In the genomic region with DNA sequence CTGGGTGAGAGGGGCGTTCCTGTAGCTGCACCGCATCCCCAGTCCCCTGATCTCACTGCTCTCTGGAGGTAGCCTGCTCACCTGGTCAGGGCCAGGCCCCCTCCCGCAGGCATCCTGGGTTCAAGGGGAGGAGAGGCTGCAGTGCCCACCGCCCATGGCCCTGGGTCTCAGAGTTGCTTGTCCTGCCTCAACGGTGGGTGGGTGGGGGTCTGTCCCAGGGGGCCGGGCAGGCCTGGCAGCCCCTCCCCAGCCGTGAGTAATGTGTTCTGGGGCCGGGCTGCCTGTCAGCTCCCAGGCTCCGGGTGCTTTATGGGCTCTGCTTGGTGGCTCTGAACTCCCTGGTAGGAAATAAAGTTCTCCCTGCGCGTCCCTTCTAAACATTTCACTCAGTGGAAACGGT, we compare ENCODE assay signal across 17 cellular contexts.
A peak's percentile ranks its signal among the peaks of the same experiment; 100 is the strongest.
DNase-seq lines count a peak whose midpoint lies in the region; ATAC-seq, FAIRE-seq and TF ChIP-seq lines count a peak whose summit lies in the region.
"Had no signal": no experiment of that assay in that cellular context is flagged by ENCODE, and none has a peak within 500 bp of the region (broad histone marks: within the 10 kb centered on the region; RNA-seq: fewer than 3 reads in every experiment).

No MANE protein-coding gene starts in this region.

- no TSS peak for BruUV-seq in A673 (replicated peaks; lab: Mats Ljungman, UMichigan)

- POLR2A ChIA-PET in A673 (lab: Charles Lee; ENCODE audit: low non-redundant PET): no interaction called here

- peaks cover 45% of the 10 kb centered on the region for H3K4me1 ChIP-seq in cardiac muscle cell (ENCODE audit: low read depth)
- H3K4me1 ChIP-seq in left lung: peaks cover 9 to 70% of the 10 kb centered on the region in 2 donors
- H3K4me1 ChIP-seq in sigmoid colon: peaks cover 0 to 100% (median 100%) of the 10 kb centered on the region in 4 donors
- no peaks in the 10 kb centered on the region for H3K4me1 ChIP-seq in A673 (ENCODE audit: insufficient read depth, low read length, poor library complexity, severe bottlenecking)

- no peak for TF ChIP-seq EP300 in sigmoid colon (IDR thresholded peaks at IDR 0.05)

- H3K9me3 ChIP-seq in cardiac muscle cell (ENCODE audit: low read depth): no peaks in the 10 kb centered on the region
- H3K9me3 ChIP-seq in left lung: no peaks in the 10 kb centered on the region
- no peaks in the 10 kb centered on the region for H3K9me3 ChIP-seq in sigmoid colon
- H3K9me3 ChIP-seq in A673 (ENCODE audit: low read depth, low read length, poor library complexity, severe bottlenecking): no peaks in the 10 kb centered on the region

- ATAC-seq in Right ventricle myocardium inferior: no peak
- no peak for ATAC-seq in left lung
- ATAC-seq: CD8-positive, alpha-beta T cell had no signal

- intact Hi-C loops in Right ventricle myocardium inferior (cut with DNase I): no loop called here
- intact Hi-C loops in left lung (cut with DNase I): no loop called here
- intact Hi-C loops in sigmoid colon (cut with DNase I): no loop called here
- intact Hi-C loops in A673 (cut with micrococcal nuclease; ENCODE audit: unreplicated experiment): no loop called here

- no peaks in the 10 kb centered on the region for H3K27me3 ChIP-seq in cardiac muscle cell
- H3K27me3 ChIP-seq in left lung: no peaks in the 10 kb centered on the region
- no peaks in the 10 kb centered on the region for H3K27me3 ChIP-seq in sigmoid colon
- no peaks in the 10 kb centered on the region for H3K27me3 ChIP-seq in A673 (replicated peaks; ENCODE audit: insufficient read depth, low read depth, low read length, poor library complexity)

- TF ChIP-seq POLR2A in sigmoid colon (IDR thresholded peaks at IDR 0.05) (no peak), GM12892 (IDR thresholded peaks at IDR 0.05; ENCODE audit: low read depth, low read length) (no peak), erythroblast (IDR thresholded peaks at IDR 0.05; ENCODE audit: low read length) (no peak)

- FAIRE-seq in GM12892 (lab: Jason Lieb, UNC): no peak

- H3K4me3 ChIP-seq in cardiac muscle cell (no peak overlapping the region), left lung (no peak overlapping the region), sigmoid colon (no peak overlapping the region), coronary artery (no peak overlapping the region), A673 (ENCODE audit: low read depth, low read length, poor library complexity, severe bottlenecking) (no peak overlapping the region)

- WGBS in sigmoid colon, 2 donors: 84 to 88% methylated on average over 12 of the region's 12 CpGs

- CTCF ChIA-PET in A673 (lab: Charles Lee): no interaction called here

- DNase-seq in cardiac muscle cell (ENCODE audit: low read depth in 1 of 2, low spot score in 1 of 2) (no peak), Right ventricle myocardium inferior (ENCODE audit: missing footprints) (no peak), left lung (no peak), sigmoid colon (no peak), coronary artery (ENCODE audit: low spot score) (no peak), GM12892 (ENCODE audit: insufficient read length) (no peak), erythroblast (lab: John Stamatoyannopoulos, UW) (no peak), A673 (ENCODE audit: low spot score) (no peak)
- DNase-seq: 8988T; CD8-positive, alpha-beta T cell; DMS79; HCEC 1CT; NCI-H187; NCI-H345; NCI-H69; NK-92 treated with Interleukin-12 subunit alpha and Interleukin-12 subunit beta, amount 100 ng/mL, for 24 hours; OCI-M1 had no signal

- H3K36me3 ChIP-seq in cardiac muscle cell (peaks cover 4% of the 10 kb centered on the region), left lung (peaks cover 0 to 9% of the 10 kb centered on the region in 2 donors), sigmoid colon (peaks cover 4 to 9% (median 6%) of the 10 kb centered on the region in 4 donors), A673 (ENCODE audit: insufficient read depth, low read length, poor library complexity, severe bottlenecking) (no peaks in the 10 kb centered on the region)

- no peak for TF ChIP-seq CTCF in cardiac muscle cell (IDR thresholded peaks at IDR 0.05; ENCODE audit: low read depth, low read length)
- no peak for TF ChIP-seq CTCF in left lung (IDR thresholded peaks at IDR 0.05)
- no peak for TF ChIP-seq CTCF in sigmoid colon (IDR thresholded peaks at IDR 0.05)
- no peak for TF ChIP-seq CTCF in coronary artery (IDR thresholded peaks at IDR 0.05)
- TF ChIP-seq CTCF in A673 (conservative IDR thresholded peaks at IDR 0.05; ENCODE audit: low read depth, low read length): no peak

- H3K27ac ChIP-seq in cardiac muscle cell (peak overlapping the region; percentile 94), left lung (peak overlapping the region; percentile 3 to 76), sigmoid colon (peak overlapping the region; percentile 88 to 98 (median 96)), coronary artery (peak overlapping the region in 1 of 2 donors; percentile 76), A673 (ENCODE audit: low read depth, low read length, poor library complexity, severe bottlenecking) (no peak overlapping the region)
